Comparison of ENCODE assay signal across 23 cellular contexts in genomic region chr2:2026851-2027250, GRCh38.
"Had no signal": no experiment of that assay in that cellular context is flagged by ENCODE, and none has a peak within 500 bp of the region (broad histone marks: within the 10 kb centered on the region; RNA-seq: fewer than 3 reads in every experiment).

No MANE protein-coding gene starts in this region.

- H3K27ac ChIP-seq: colonic mucosa, foreskin keratinocyte, heart right ventricle, lower lobe of right lung, neural progenitor cell, right lobe of liver, tibial artery had no signal

- H3K9me3 Mint-ChIP-seq: activated B cell treated with CpG ODN at 0.5 μM for 24 hours; activated CD8-positive, alpha-beta T cell treated with anti-CD3 and anti-CD28 coated beads for 36 hours; activated naive CD8-positive, alpha-beta T cell treated with anti-CD3 and anti-CD28 coated beads, Interleukin-2, amount 50 U/mL, for 24 hours; activated T-cell treated with anti-CD3 and anti-CD28 coated beads, Interleukin-2, amount 50 U/mL, for 4 hours; activated T-helper 17 cell treated with anti-CD3 and anti-CD28 coated beads, Interleukin-2, amount 50 U/mL, for 72 hours; natural killer cell; neural progenitor cell; stimulated activated naive CD8-positive, alpha-beta T cell treated with anti-CD3 and anti-CD28 coated beads, Interleukin-15, Interleukin-2, amounts not matched to agents 100 ng/mL and 50 ng/mL, for 24 hours had no signal

- H3K27me3 ChIP-seq: colonic mucosa, foreskin keratinocyte, heart right ventricle, neural progenitor cell, right lobe of liver had no signal

- H3K27ac Mint-ChIP-seq: activated B cell treated with CpG ODN at 0.5 μM for 24 hours; activated CD8-positive, alpha-beta T cell treated with anti-CD3 and anti-CD28 coated beads for 36 hours; activated naive CD8-positive, alpha-beta T cell treated with anti-CD3 and anti-CD28 coated beads, Interleukin-2, amount 50 U/mL, for 24 hours; activated T-helper 17 cell treated with anti-CD3 and anti-CD28 coated beads, Interleukin-2, amount 50 U/mL, for 72 hours; effector memory CD8-positive, alpha-beta T cell; natural killer cell; neural progenitor cell; stimulated activated naive CD8-positive, alpha-beta T cell treated with anti-CD3 and anti-CD28 coated beads, Interleukin-15, Interleukin-2, amounts not matched to agents 100 ng/mL and 50 ng/mL, for 24 hours had no signal

- H3K4me1 Mint-ChIP-seq: activated B cell treated with CpG ODN at 0.5 μM for 24 hours; activated naive CD8-positive, alpha-beta T cell treated with anti-CD3 and anti-CD28 coated beads, Interleukin-2, amount 50 U/mL, for 24 hours; activated T-helper 17 cell treated with anti-CD3 and anti-CD28 coated beads, Interleukin-2, amount 50 U/mL, for 72 hours; natural killer cell; neural progenitor cell had no signal

- H3K36me3 ChIP-seq: colonic mucosa, heart right ventricle, lower lobe of right lung, neural progenitor cell, right lobe of liver, tibial artery had no signal

- H3K4me3 ChIP-seq: colonic mucosa, heart right ventricle, lower lobe of right lung, neural progenitor cell, right lobe of liver, tibial artery had no signal

- DNase-seq: activated B cell treated with CpG ODN at 0.5 μM for 24 hours; activated CD4-positive, alpha-beta T cell treated with anti-CD3 and anti-CD28 coated beads, Interleukin-2, amount 50 U/mL, for 1 hour; activated CD8-positive, alpha-beta T cell treated with anti-CD3 and anti-CD28 coated beads for 36 hours; activated gamma-delta T cell treated with Interleukin-2 at 50 U/mL for 16 hours; activated naive CD4-positive, alpha-beta T cell treated with anti-CD3 and anti-CD28 coated beads, Interleukin-2, amount 50 U/mL, for 16 hours; activated naive CD8-positive, alpha-beta T cell treated with anti-CD3 and anti-CD28 coated beads, Interleukin-2, amount 50 U/mL, for 24 hours; activated T-cell treated with anti-CD3 and anti-CD28 coated beads, Interleukin-2, amount 50 U/mL, for 4 hours; effector memory CD8-positive, alpha-beta T cell; foreskin keratinocyte; heart right ventricle; kidney glomerular epithelial cell; lower lobe of right lung; mesenchymal stem cell; natural killer cell; right lobe of liver; stimulated activated CD4-positive, alpha-beta T cell treated with anti-CD3 and anti-CD28 coated beads, Interleukin-12 subunit alpha, Interleukin-12 subunit beta, amount 100 ng/mL, for 4 hours; stimulated activated CD4-positive, alpha-beta T cell treated with anti-CD3 and anti-CD28 coated beads, Interleukin-4, amount 100 ng/mL, for 1 hour; tibial artery had no signal

- H3K27me3 Mint-ChIP-seq: activated B cell treated with CpG ODN at 0.5 μM for 24 hours; activated naive CD8-positive, alpha-beta T cell treated with anti-CD3 and anti-CD28 coated beads, Interleukin-2, amount 50 U/mL, for 24 hours; effector memory CD8-positive, alpha-beta T cell; stimulated activated naive CD8-positive, alpha-beta T cell treated with anti-CD3 and anti-CD28 coated beads, Interleukin-15, Interleukin-2, amounts not matched to agents 100 ng/mL and 50 ng/mL, for 24 hours had no signal

- ATAC-seq: activated CD8-positive, alpha-beta T cell treated with anti-CD3 and anti-CD28 coated beads for 36 hours; activated naive CD8-positive, alpha-beta T cell treated with anti-CD3 and anti-CD28 coated beads, Interleukin-2, amount 50 U/mL, for 24 hours; activated T-cell treated with anti-CD3 and anti-CD28 coated beads, Interleukin-2, amount 50 U/mL, for 4 hours; activated T-helper 17 cell treated with anti-CD3 and anti-CD28 coated beads, Interleukin-2, amount 50 U/mL, for 72 hours; effector memory CD8-positive, alpha-beta T cell; foreskin keratinocyte; left lobe of liver; natural killer cell had no signal

- H3K9me3 ChIP-seq: colonic mucosa, heart right ventricle, lower lobe of right lung, right lobe of liver, tibial artery had no signal

- H3K4me1 ChIP-seq: colonic mucosa, foreskin keratinocyte, lower lobe of right lung, neural progenitor cell, right lobe of liver, tibial artery had no signal

- H3K4me3 Mint-ChIP-seq: activated B cell treated with CpG ODN at 0.5 μM for 24 hours; activated CD8-positive, alpha-beta T cell treated with anti-CD3 and anti-CD28 coated beads for 36 hours; activated naive CD8-positive, alpha-beta T cell treated with anti-CD3 and anti-CD28 coated beads, Interleukin-2, amount 50 U/mL, for 24 hours; activated T-cell treated with anti-CD3 and anti-CD28 coated beads, Interleukin-2, amount 50 U/mL, for 4 hours; activated T-helper 17 cell treated with anti-CD3 and anti-CD28 coated beads, Interleukin-2, amount 50 U/mL, for 72 hours; effector memory CD8-positive, alpha-beta T cell; natural killer cell; neural progenitor cell; stimulated activated naive CD8-positive, alpha-beta T cell treated with anti-CD3 and anti-CD28 coated beads, Interleukin-15, Interleukin-2, amounts not matched to agents 100 ng/mL and 50 ng/mL, for 24 hours had no signal
